In the genomic region with DNA sequence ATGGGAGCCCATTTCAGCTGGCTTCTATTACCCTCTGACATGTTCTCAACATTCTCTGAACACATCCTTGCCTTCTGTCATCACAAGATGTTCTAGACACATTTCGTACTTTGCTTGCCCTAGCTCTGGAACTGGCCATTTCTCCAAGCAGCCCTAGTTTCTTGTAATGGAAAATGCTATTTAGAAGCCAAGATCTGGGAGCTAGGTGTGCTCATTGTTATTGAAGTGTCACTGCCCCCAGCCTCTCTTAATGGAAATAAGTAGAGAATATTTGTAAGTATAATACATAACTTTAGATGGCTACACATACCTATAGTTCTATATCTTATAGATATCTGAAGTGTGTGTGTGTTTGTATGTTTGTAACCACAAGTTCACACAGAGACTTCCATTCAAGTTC, we compare ENCODE assay signal across 26 cellular contexts. TPM values are rescaled to one million over a fixed set of nuclear protein-coding genes. Genes with fewer than 3 reads are reported as not detected.
DNase-seq lines count a peak whose midpoint lies in the region; ATAC-seq and TF ChIP-seq lines count a peak whose summit lies in the region.
"Had no signal": no experiment of that assay in that cellular context is flagged by ENCODE, and none has a peak within 500 bp of the region (broad histone marks: within the 10 kb centered on the region; RNA-seq: fewer than 3 reads in every experiment).

No MANE protein-coding gene starts in this region.

- intact Hi-C loops in activated CD4-positive, alpha-beta memory T cell treated with anti-CD3 and anti-CD28 coated beads for 36 hours (cut with micrococcal nuclease): no loop called here
- intact Hi-C loops in activated T-helper 2 cell treated with anti-CD3 and anti-CD28 coated beads, Interferon-gamma antibody, Interleukin-2, Interleukin-4, amounts not matched to agents 10 μg/mL and 5 μg/mL and 100 μg/mL, durations not matched to agents 14 hours and 24 hours and 36 hours (cut with micrococcal nuclease): loop anchor here (10.0 kb wide), 1 partner anchor 128 kb away; a partner anchor contains a TSS

- no peaks in the 10 kb centered on the region for H3K27me3 Mint-ChIP-seq in activated naive CD8-positive, alpha-beta T cell
- H3K27me3 Mint-ChIP-seq in activated naive CD8-positive, alpha-beta T cell treated with anti-CD3 and anti-CD28 coated beads for 36 hours: no peaks in the 10 kb centered on the region
- H3K27me3 Mint-ChIP-seq in CD8-positive, alpha-beta memory T cell: peaks cover 0 to 3% of the 10 kb centered on the region in 2 donors
- H3K27me3 Mint-ChIP-seq in activated CD4-positive, alpha-beta memory T cell treated with anti-CD3 and anti-CD28 coated beads for 36 hours: no peaks in the 10 kb centered on the region
- peaks cover 3% of the 10 kb centered on the region for H3K27me3 Mint-ChIP-seq in endothelial cell (ENCODE audit: unreplicated experiment)
- no peaks in the 10 kb centered on the region for H3K27me3 Mint-ChIP-seq in activated T-helper 2 cell treated with anti-CD3 and anti-CD28 coated beads, Interferon-gamma antibody, Interleukin-2, Interleukin-4, amounts not matched to agents 10 μg/mL and 5 μg/mL and 100 μg/mL, durations not matched to agents 14 hours and 24 hours and 36 hours (ENCODE audit: low read depth)
- H3K27me3 Mint-ChIP-seq: B cell had no signal

- peak overlapping the region; percentile 54 for H3K27ac Mint-ChIP-seq in activated naive CD8-positive, alpha-beta T cell
- no peak overlapping the region for H3K27ac Mint-ChIP-seq in activated naive CD8-positive, alpha-beta T cell treated with anti-CD3 and anti-CD28 coated beads for 36 hours
- peak overlapping the region in 5 of 8 donors; percentile 23 to 56 (median 27) for H3K27ac Mint-ChIP-seq in CD8-positive, alpha-beta memory T cell
- H3K27ac Mint-ChIP-seq in activated CD4-positive, alpha-beta memory T cell treated with anti-CD3 and anti-CD28 coated beads for 36 hours: peak overlapping the region; percentile 60
- H3K27ac Mint-ChIP-seq in endothelial cell (ENCODE audit: unreplicated experiment): peak overlapping the region; percentile 44
- no peak overlapping the region for H3K27ac Mint-ChIP-seq in activated T-helper 2 cell treated with anti-CD3 and anti-CD28 coated beads, Interferon-gamma antibody, Interleukin-2, Interleukin-4, amounts not matched to agents 10 μg/mL and 5 μg/mL and 100 μg/mL, durations not matched to agents 14 hours and 24 hours and 36 hours
- H3K27ac Mint-ChIP-seq: B cell, GM23338, H9, HFFc6 had no signal

- H3K4me1 ChIP-seq in CD8-positive, alpha-beta memory T cell (ENCODE audit: insufficient read depth, low read length): peaks cover 61% of the 10 kb centered on the region

- POLR2A ChIA-PET in CD8-positive, alpha-beta memory T cell (lab: Charles Lee): interaction anchor here (0.9 kb wide), 1 partner anchor 12 kb away, joined by 4 read pairs; no protein-coding TSS in a partner anchor
- POLR2A ChIA-PET in activated CD4-positive, alpha-beta memory T cell treated with anti-CD3 and anti-CD28 coated beads for 36 hours (lab: Charles Lee): interaction anchor here (8.1 kb wide), 1 partner anchor 28 kb away, joined by 75 read pairs; a partner anchor contains a TSS

- no peak overlapping the region for H3K4me3 ChIP-seq in CD8-positive, alpha-beta memory T cell (ENCODE audit: low read length)
- H3K4me3 ChIP-seq: GM23338, MG63, SJSA1 had no signal

- no peak for DNase-seq in activated naive CD8-positive, alpha-beta T cell treated with anti-CD3 and anti-CD28 coated beads for 36 hours
- DNase-seq in CD8-positive, alpha-beta memory T cell: no peak
- no peak for DNase-seq in activated CD4-positive, alpha-beta memory T cell treated with anti-CD3 and anti-CD28 coated beads for 36 hours
- DNase-seq in endothelial cell (ENCODE audit: low spot score): no peak
- no peak for DNase-seq in NK-92 treated with Interleukin-12 subunit alpha and Interleukin-12 subunit beta, amount 100 ng/mL, for 24 hours (lab: John Stamatoyannopoulos, UW)
- no peak for DNase-seq in activated T-helper 2 cell treated with anti-CD3 and anti-CD28 coated beads, Interferon-gamma antibody, Interleukin-2, Interleukin-4, amounts not matched to agents 10 μg/mL and 5 μg/mL and 100 μg/mL, durations not matched to agents 14 hours and 24 hours and 36 hours (ENCODE audit: low spot score)
- DNase-seq: COR-L47, DMS53, H9, HFFc6, IMR-90, KG1, MG63, NCI-H1105 treated with DMSO at 0.1 percent for 48 hours, NCI-H2029, NCI-H446, NCI-H524 treated with DMSO at 0.1 percent for 48 hours, NCI-H774, PC-3 had no signal

- H3K4me3 Mint-ChIP-seq in activated naive CD8-positive, alpha-beta T cell: no peak overlapping the region
- H3K4me3 Mint-ChIP-seq in activated naive CD8-positive, alpha-beta T cell treated with anti-CD3 and anti-CD28 coated beads for 36 hours: no peak overlapping the region
- H3K4me3 Mint-ChIP-seq in CD8-positive, alpha-beta memory T cell: no peak overlapping the region
- H3K4me3 Mint-ChIP-seq in activated CD4-positive, alpha-beta memory T cell treated with anti-CD3 and anti-CD28 coated beads for 36 hours: no peak overlapping the region
- H3K4me3 Mint-ChIP-seq in endothelial cell (ENCODE audit: unreplicated experiment): no peak overlapping the region
- H3K4me3 Mint-ChIP-seq in activated T-helper 2 cell treated with anti-CD3 and anti-CD28 coated beads, Interferon-gamma antibody, Interleukin-2, Interleukin-4, amounts not matched to agents 10 μg/mL and 5 μg/mL and 100 μg/mL, durations not matched to agents 14 hours and 24 hours and 36 hours (ENCODE audit: low read depth): no peak overlapping the region
- H3K4me3 Mint-ChIP-seq: B cell, GM23338, H9, HFFc6 had no signal

- peaks cover 24% of the 10 kb centered on the region for H3K36me3 ChIP-seq in CD8-positive, alpha-beta memory T cell (ENCODE audit: insufficient read depth, low read length)

- peaks cover 19% of the 10 kb centered on the region for H3K36me3 Mint-ChIP-seq in activated naive CD8-positive, alpha-beta T cell
- H3K36me3 Mint-ChIP-seq in activated naive CD8-positive, alpha-beta T cell treated with anti-CD3 and anti-CD28 coated beads for 36 hours: peaks cover 52% of the 10 kb centered on the region
- peaks cover 9 to 67% (median 22%) of the 10 kb centered on the region in 3 donors for H3K36me3 Mint-ChIP-seq in CD8-positive, alpha-beta memory T cell
- peaks cover 43% of the 10 kb centered on the region for H3K36me3 Mint-ChIP-seq in activated CD4-positive, alpha-beta memory T cell treated with anti-CD3 and anti-CD28 coated beads for 36 hours
- peaks cover 25% of the 10 kb centered on the region for H3K36me3 Mint-ChIP-seq in endothelial cell (ENCODE audit: low read depth, unreplicated experiment)
- H3K36me3 Mint-ChIP-seq in activated T-helper 2 cell treated with anti-CD3 and anti-CD28 coated beads, Interferon-gamma antibody, Interleukin-2, Interleukin-4, amounts not matched to agents 10 μg/mL and 5 μg/mL and 100 μg/mL, durations not matched to agents 14 hours and 24 hours and 36 hours (ENCODE audit: low read depth): peaks cover 73% of the 10 kb centered on the region

- no peak for TF ChIP-seq CTCF in endothelial cell (IDR thresholded peaks at IDR 0.05; ENCODE audit: unreplicated experiment)

- CTCF ChIA-PET in CD8-positive, alpha-beta memory T cell (lab: Charles Lee): interaction anchor here (1.0 to 29.4 kb wide), 3 partner anchors 12 to 44 kb away, joined by 3 to 369 read pairs (median 39); a partner anchor contains a TSS
- CTCF ChIA-PET in activated CD4-positive, alpha-beta memory T cell treated with anti-CD3 and anti-CD28 coated beads for 36 hours (lab: Charles Lee): interaction anchor here (1.2 to 9.7 kb wide), 3 partner anchors 13 to 39 kb away, joined by 4 to 138 read pairs (median 32); a partner anchor contains a TSS

- H3K27me3 ChIP-seq in CD8-positive, alpha-beta memory T cell (ENCODE audit: insufficient read depth, low read length, poor library complexity, severe bottlenecking): no peaks in the 10 kb centered on the region
- H3K27me3 ChIP-seq: MG63, SJSA1 had no signal

- no peaks in the 10 kb centered on the region for H3K9me3 Mint-ChIP-seq in activated naive CD8-positive, alpha-beta T cell (ENCODE audit: low read depth)
- H3K9me3 Mint-ChIP-seq in activated naive CD8-positive, alpha-beta T cell treated with anti-CD3 and anti-CD28 coated beads for 36 hours: no peaks in the 10 kb centered on the region
- no peaks in the 10 kb centered on the region for H3K9me3 Mint-ChIP-seq in CD8-positive, alpha-beta memory T cell
- H3K9me3 Mint-ChIP-seq in activated CD4-positive, alpha-beta memory T cell treated with anti-CD3 and anti-CD28 coated beads for 36 hours: no peaks in the 10 kb centered on the region
- H3K9me3 Mint-ChIP-seq in endothelial cell (ENCODE audit: unreplicated experiment): peaks cover 5% of the 10 kb centered on the region
- H3K9me3 Mint-ChIP-seq in activated T-helper 2 cell treated with anti-CD3 and anti-CD28 coated beads, Interferon-gamma antibody, Interleukin-2, Interleukin-4, amounts not matched to agents 10 μg/mL and 5 μg/mL and 100 μg/mL, durations not matched to agents 14 hours and 24 hours and 36 hours: peaks cover 4% of the 10 kb centered on the region

- no peak for ATAC-seq in GM21786 (IDR thresholded peaks at IDR 0.05; ENCODE audit: unreplicated experiment)
- ATAC-seq: GM23338, PC-3 had no signal

- H3K9me3 ChIP-seq in CD8-positive, alpha-beta memory T cell (ENCODE audit: low read length): no peaks in the 10 kb centered on the region
- H3K9me3 ChIP-seq: SJSA1 had no signal

- no peak overlapping the region for H3K27ac ChIP-seq in CD8-positive, alpha-beta memory T cell (ENCODE audit: low read depth, low read length)
- H3K27ac ChIP-seq: SJSA1 had no signal

- H3K4me1 Mint-ChIP-seq in activated naive CD8-positive, alpha-beta T cell (ENCODE audit: low read depth): peaks cover 63% of the 10 kb centered on the region
- peaks cover 43% of the 10 kb centered on the region for H3K4me1 Mint-ChIP-seq in activated naive CD8-positive, alpha-beta T cell treated with anti-CD3 and anti-CD28 coated beads for 36 hours
- H3K4me1 Mint-ChIP-seq in CD8-positive, alpha-beta memory T cell: peaks cover 66 to 85% (median 80%) of the 10 kb centered on the region in 3 donors
- peaks cover 75% of the 10 kb centered on the region for H3K4me1 Mint-ChIP-seq in activated CD4-positive, alpha-beta memory T cell treated with anti-CD3 and anti-CD28 coated beads for 36 hours (ENCODE audit: low read depth)
- H3K4me1 Mint-ChIP-seq in endothelial cell (ENCODE audit: unreplicated experiment): peaks cover 18% of the 10 kb centered on the region
- peaks cover 57% of the 10 kb centered on the region for H3K4me1 Mint-ChIP-seq in activated T-helper 2 cell treated with anti-CD3 and anti-CD28 coated beads, Interferon-gamma antibody, Interleukin-2, Interleukin-4, amounts not matched to agents 10 μg/mL and 5 μg/mL and 100 μg/mL, durations not matched to agents 14 hours and 24 hours and 36 hours (ENCODE audit: low read depth)

RNA-seq across cellular contexts. Expression of a gene that starts 6.9 kb away (rescaled TPM):
- 10 to 100 TPM; 41.4 to 42.5 TPM for total RNA-seq in activated naive CD8-positive, alpha-beta T cell treated with anti-CD3 and anti-CD28 coated beads for 36 hours
- total RNA-seq in CD8-positive, alpha-beta memory T cell: 10 to 100 TPM; 54.9 to 55.9 TPM
- polyA plus RNA-seq in CD8-positive, alpha-beta memory T cell: 142 TPM
- total RNA-seq in activated CD4-positive, alpha-beta memory T cell treated with anti-CD3 and anti-CD28 coated beads for 36 hours: 10 to 100 TPM; 50.7 to 52.0 TPM
- total RNA-seq in endothelial cell (ENCODE audit: unreplicated experiment): 43.0 TPM
- 46.6 and 49.6 TPM in 2 replicates for total RNA-seq in activated T-helper 2 cell treated with anti-CD3 and anti-CD28 coated beads, Interferon-gamma antibody, Interleukin-2, Interleukin-4, amounts not matched to agents 10 μg/mL and 5 μg/mL and 100 μg/mL, durations not matched to agents 14 hours and 24 hours and 36 hours

RNA-seq across cellular contexts. Expression of a gene that starts 9.1 kb away (rescaled TPM):
- 1 to 10 TPM in 1 of 2 experiments, under 1 TPM in 1; 0.37 to 2.5 TPM for total RNA-seq in activated naive CD8-positive, alpha-beta T cell treated with anti-CD3 and anti-CD28 coated beads for 36 hours
- 1 to 10 TPM; 1.0 to 1.2 TPM for total RNA-seq in CD8-positive, alpha-beta memory T cell
- 1.7 TPM for polyA plus RNA-seq in CD8-positive, alpha-beta memory T cell
- total RNA-seq in activated CD4-positive, alpha-beta memory T cell treated with anti-CD3 and anti-CD28 coated beads for 36 hours: 10 to 100 TPM; 19.3 to 20.3 TPM
- total RNA-seq in endothelial cell (ENCODE audit: unreplicated experiment): not detected
- total RNA-seq in activated T-helper 2 cell treated with anti-CD3 and anti-CD28 coated beads, Interferon-gamma antibody, Interleukin-2, Interleukin-4, amounts not matched to agents 10 μg/mL and 5 μg/mL and 100 μg/mL, durations not matched to agents 14 hours and 24 hours and 36 hours: 3.4 and 5.8 TPM in 2 replicates
- total RNA-seq: B cell, Daoy, G401, GM23338, H9, HFFc6, IMR-90, SJSA1 had no signal
- polyA plus RNA-seq: IMR-90 had no signal

RNA-seq across cellular contexts. Expression of a gene that starts 13.2 kb away (rescaled TPM):
- total RNA-seq in activated naive CD8-positive, alpha-beta T cell treated with anti-CD3 and anti-CD28 coated beads for 36 hours: 10 to 100 TPM; 19.4 to 21.0 TPM
- total RNA-seq in CD8-positive, alpha-beta memory T cell: 10 to 100 TPM; 21.5 to 22.9 TPM
- polyA plus RNA-seq in CD8-positive, alpha-beta memory T cell: 96.7 TPM
- 10 to 100 TPM; 17.0 to 19.7 TPM for total RNA-seq in activated CD4-positive, alpha-beta memory T cell treated with anti-CD3 and anti-CD28 coated beads for 36 hours
- total RNA-seq in endothelial cell (ENCODE audit: unreplicated experiment): 20.9 TPM
- 18.2 and 20.8 TPM in 2 replicates for total RNA-seq in activated T-helper 2 cell treated with anti-CD3 and anti-CD28 coated beads, Interferon-gamma antibody, Interleukin-2, Interleukin-4, amounts not matched to agents 10 μg/mL and 5 μg/mL and 100 μg/mL, durations not matched to agents 14 hours and 24 hours and 36 hours

Comparison
In these comparisons a context has a peak if more than half of its experiments do, and no peak if none do; other contexts are left out.
1. H3K27ac Mint-ChIP-seq: peak in activated naive CD8-positive, alpha-beta T cell (single experiment), CD8-positive, alpha-beta memory T cell (5 of 8), activated CD4-positive, alpha-beta memory T cell treated with anti-CD3 and anti-CD28 coated beads for 36 hours (single experiment) and endothelial cell (single experiment); none in activated naive CD8-positive, alpha-beta T cell treated with anti-CD3 and anti-CD28 coated beads for 36 hours (single experiment) and activated T-helper 2 cell treated with anti-CD3 and anti-CD28 coated beads, Interferon-gamma antibody, Interleukin-2, Interleukin-4, amounts not matched to agents 10 μg/mL and 5 μg/mL and 100 μg/mL, durations not matched to agents 14 hours and 24 hours and 36 hours (single experiment).